In the genomic region with DNA sequence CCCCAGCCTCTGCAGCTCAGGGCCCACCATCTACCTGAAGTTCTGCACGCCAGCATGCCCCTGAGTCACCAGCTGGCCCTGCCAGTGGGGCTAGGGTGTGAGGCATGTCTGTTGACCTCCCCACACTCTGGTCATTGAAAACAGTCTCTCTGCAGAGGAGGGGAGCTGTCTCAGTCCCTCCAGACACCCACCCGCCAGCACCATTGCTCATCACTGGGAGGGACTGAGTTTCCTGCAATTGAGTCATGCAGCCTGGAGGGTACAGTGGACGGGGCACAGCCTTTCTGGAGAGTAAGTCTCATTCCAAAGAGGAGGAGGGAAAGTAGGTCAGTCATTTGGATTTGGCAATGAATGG, we compare ENCODE assay signal across 9 cellular contexts. TPM values are rescaled to one million over a fixed set of nuclear protein-coding genes. Genes with fewer than 3 reads are reported as not detected.
DNase-seq lines count a peak whose midpoint lies in the region; ATAC-seq and TF ChIP-seq lines count a peak whose summit lies in the region.
"Had no signal": no experiment of that assay in that cellular context is flagged by ENCODE, and none has a peak within 500 bp of the region (broad histone marks: within the 10 kb centered on the region; RNA-seq: fewer than 3 reads in every experiment).

No MANE protein-coding gene starts in this region.

- H3K27ac ChIP-seq in hepatocyte: peak overlapping the region; percentile 86
- H3K27ac ChIP-seq in upper lobe of right lung: no peak overlapping the region
- H3K27ac ChIP-seq in CD8-positive, alpha-beta memory T cell (ENCODE audit: low read depth, low read length): no peak overlapping the region
- H3K27ac ChIP-seq: HL-60 had no signal

- TF ChIP-seq CTCF in WTC11 (IDR thresholded peaks at IDR 0.05) (no peak), hepatocyte (IDR thresholded peaks at IDR 0.05; ENCODE audit: poor library complexity) (no peak), upper lobe of right lung (IDR thresholded peaks at IDR 0.05) (no peak)

- no peaks in the 10 kb centered on the region for H3K36me3 Mint-ChIP-seq in WTC11
- no peaks in the 10 kb centered on the region for H3K36me3 Mint-ChIP-seq in CD8-positive, alpha-beta memory T cell

- H3K4me1 ChIP-seq in hepatocyte (ENCODE audit: insufficient read depth) (peaks cover 31% of the 10 kb centered on the region), upper lobe of right lung (no peaks in the 10 kb centered on the region)
- no peaks in the 10 kb centered on the region for H3K4me1 ChIP-seq in CD8-positive, alpha-beta memory T cell (ENCODE audit: insufficient read depth, low read length)

- H3K9me3 ChIP-seq in hepatocyte (ENCODE audit: low read depth) (no peaks in the 10 kb centered on the region), upper lobe of right lung (no peaks in the 10 kb centered on the region)
- H3K9me3 ChIP-seq in CD8-positive, alpha-beta memory T cell (ENCODE audit: low read length): no peaks in the 10 kb centered on the region

- H3K4me3 Mint-ChIP-seq in WTC11: no peak overlapping the region
- H3K4me3 Mint-ChIP-seq in CD8-positive, alpha-beta memory T cell: no peak overlapping the region

- H3K4me1 Mint-ChIP-seq in WTC11: peaks cover 15% of the 10 kb centered on the region
- no peaks in the 10 kb centered on the region for H3K4me1 Mint-ChIP-seq in CD8-positive, alpha-beta memory T cell

- no peaks in the 10 kb centered on the region for H4K20me1 ChIP-seq in hepatocyte (ENCODE audit: insufficient read depth, poor library complexity, severe bottlenecking)

- no peak overlapping the region for H3K4me3 ChIP-seq in hepatocyte
- no peak overlapping the region for H3K4me3 ChIP-seq in upper lobe of right lung
- no peak overlapping the region for H3K4me3 ChIP-seq in CD8-positive, alpha-beta memory T cell (ENCODE audit: low read length)

- no peaks in the 10 kb centered on the region for H3K27me3 Mint-ChIP-seq in WTC11 (ENCODE audit: low read depth)
- H3K27me3 Mint-ChIP-seq in CD8-positive, alpha-beta memory T cell: peaks cover 0 to 15% of the 10 kb centered on the region in 2 donors

- no peaks in the 10 kb centered on the region for H3K27me3 ChIP-seq in hepatocyte
- H3K27me3 ChIP-seq in upper lobe of right lung: no peaks in the 10 kb centered on the region
- no peaks in the 10 kb centered on the region for H3K27me3 ChIP-seq in CD8-positive, alpha-beta memory T cell (ENCODE audit: insufficient read depth, low read length, poor library complexity, severe bottlenecking)

- H2AFZ ChIP-seq in hepatocyte: no peak overlapping the region

- WGBS in hepatocyte (ENCODE audit: low lambda C conversion rate, missing lambda C conversion rate): 74% methylated on average over 3 of the region's 3 CpGs

- ATAC-seq in WTC11 (no peak), upper lobe of right lung (no peak), HG02571 (IDR thresholded peaks at IDR 0.05; ENCODE audit: unreplicated experiment) (no peak)

- intact Hi-C loops in upper lobe of right lung (cut with DNase I): no loop called here

- no peak overlapping the region for H3K4me2 ChIP-seq in hepatocyte

- POLR2A ChIA-PET in WTC11 (lab: Charles Lee): no interaction called here
- POLR2A ChIA-PET in CD8-positive, alpha-beta memory T cell (lab: Charles Lee): no interaction called here

- CTCF ChIA-PET in WTC11 (lab: Charles Lee): interaction anchor here (1.1 kb wide), 1 partner anchor 16 kb away, joined by 3 read pairs; no protein-coding TSS in a partner anchor
- CTCF ChIA-PET in CD8-positive, alpha-beta memory T cell (lab: Charles Lee): no interaction called here

- peak; percentile 37 for DNase-seq in activated effector memory CD4-positive, alpha-beta T cell treated with anti-CD3 and anti-CD28 coated beads, Interleukin-2, amount 50 U/mL, for 16 hours
- no peak for DNase-seq in activated effector memory CD4-positive, alpha-beta T cell treated with Interleukin-2 at 50 U/mL for 16 hours
- DNase-seq in WTC11 (ENCODE audit: low spot score): peak; percentile 2
- no peak for DNase-seq in hepatocyte (ENCODE audit: low spot score)
- DNase-seq in upper lobe of right lung: peak; percentile 50
- DNase-seq in effector CD4-positive, alpha-beta T cell: no peak
- no peak for DNase-seq in CD8-positive, alpha-beta memory T cell

- no peaks in the 10 kb centered on the region for H3K36me3 ChIP-seq in hepatocyte (replicated peaks; ENCODE audit: insufficient read depth, low read depth)
- no peaks in the 10 kb centered on the region for H3K36me3 ChIP-seq in upper lobe of right lung
- no peaks in the 10 kb centered on the region for H3K36me3 ChIP-seq in CD8-positive, alpha-beta memory T cell (ENCODE audit: insufficient read depth, low read length)

- H3K9me2 ChIP-seq in hepatocyte (replicated peaks; ENCODE audit: insufficient read depth): no peaks in the 10 kb centered on the region

- H3K9me3 Mint-ChIP-seq in WTC11: no peaks in the 10 kb centered on the region
- no peaks in the 10 kb centered on the region for H3K9me3 Mint-ChIP-seq in CD8-positive, alpha-beta memory T cell

- H3K79me2 ChIP-seq in hepatocyte: no peaks in the 10 kb centered on the region

- H3K27ac Mint-ChIP-seq in WTC11: no peak overlapping the region
- H3K27ac Mint-ChIP-seq in CD8-positive, alpha-beta memory T cell: no peak overlapping the region

TF ChIP-seq in WTC11, 78 proteins besides CTCF, POLR2A, EP300 and RAD21:
- TF ChIP-seq ZNF138 (CRISPR knock-in tag; conservative IDR thresholded peaks at IDR 0.05) (no peak), TCF7 (CRISPR knock-in tag; IDR thresholded peaks at IDR 0.05; ENCODE audit: low read depth) (no peak), HMGA2 (CRISPR knock-in tag; IDR thresholded peaks at IDR 0.05) (no peak), ZNF416 (CRISPR knock-in tag; IDR thresholded peaks at IDR 0.05) (no peak), ATF1 (CRISPR knock-in tag; IDR thresholded peaks at IDR 0.05) (no peak), NR3C1 (CRISPR knock-in tag; conservative IDR thresholded peaks at IDR 0.05; ENCODE audit: low read depth) (no peak), CBFB (CRISPR knock-in tag; IDR thresholded peaks at IDR 0.05; ENCODE audit: low read depth) (no peak), CREB1 (CRISPR knock-in tag; IDR thresholded peaks at IDR 0.05) (no peak), OVOL2 (CRISPR knock-in tag; IDR thresholded peaks at IDR 0.05; ENCODE audit: borderline replicate concordance) (no peak), TEAD1 (CRISPR knock-in tag; IDR thresholded peaks at IDR 0.05) (no peak)
- TF ChIP-seq, protein P1, sequence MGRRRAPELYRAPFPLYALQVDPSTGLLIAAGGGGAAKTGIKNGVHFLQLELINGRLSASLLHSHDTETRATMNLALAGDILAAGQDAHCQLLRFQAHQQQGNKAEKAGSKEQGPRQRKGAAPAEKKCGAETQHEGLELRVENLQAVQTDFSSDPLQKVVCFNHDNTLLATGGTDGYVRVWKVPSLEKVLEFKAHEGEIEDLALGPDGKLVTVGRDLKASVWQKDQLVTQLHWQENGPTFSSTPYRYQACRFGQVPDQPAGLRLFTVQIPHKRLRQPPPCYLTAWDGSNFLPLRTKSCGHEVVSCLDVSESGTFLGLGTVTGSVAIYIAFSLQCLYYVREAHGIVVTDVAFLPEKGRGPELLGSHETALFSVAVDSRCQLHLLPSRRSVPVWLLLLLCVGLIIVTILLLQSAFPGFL (CRISPR knock-in tag; IDR thresholded peaks at IDR 0.05; ENCODE audit: borderline replicate concordance): no peak
- TF ChIP-seq, protein P2, sequence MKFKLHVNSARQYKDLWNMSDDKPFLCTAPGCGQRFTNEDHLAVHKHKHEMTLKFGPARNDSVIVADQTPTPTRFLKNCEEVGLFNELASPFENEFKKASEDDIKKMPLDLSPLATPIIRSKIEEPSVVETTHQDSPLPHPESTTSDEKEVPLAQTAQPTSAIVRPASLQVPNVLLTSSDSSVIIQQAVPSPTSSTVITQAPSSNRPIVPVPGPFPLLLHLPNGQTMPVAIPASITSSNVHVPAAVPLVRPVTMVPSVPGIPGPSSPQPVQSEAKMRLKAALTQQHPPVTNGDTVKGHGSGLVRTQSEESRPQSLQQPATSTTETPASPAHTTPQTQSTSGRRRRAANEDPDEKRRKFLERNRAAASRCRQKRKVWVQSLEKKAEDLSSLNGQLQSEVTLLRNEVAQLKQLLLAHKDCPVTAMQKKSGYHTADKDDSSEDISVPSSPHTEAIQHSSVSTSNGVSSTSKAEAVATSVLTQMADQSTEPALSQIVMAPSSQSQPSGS (CRISPR knock-in tag; IDR thresholded peaks at IDR 0.05; ENCODE audit: borderline replicate concordance, low read depth): no peak
- TF ChIP-seq, protein P3, sequence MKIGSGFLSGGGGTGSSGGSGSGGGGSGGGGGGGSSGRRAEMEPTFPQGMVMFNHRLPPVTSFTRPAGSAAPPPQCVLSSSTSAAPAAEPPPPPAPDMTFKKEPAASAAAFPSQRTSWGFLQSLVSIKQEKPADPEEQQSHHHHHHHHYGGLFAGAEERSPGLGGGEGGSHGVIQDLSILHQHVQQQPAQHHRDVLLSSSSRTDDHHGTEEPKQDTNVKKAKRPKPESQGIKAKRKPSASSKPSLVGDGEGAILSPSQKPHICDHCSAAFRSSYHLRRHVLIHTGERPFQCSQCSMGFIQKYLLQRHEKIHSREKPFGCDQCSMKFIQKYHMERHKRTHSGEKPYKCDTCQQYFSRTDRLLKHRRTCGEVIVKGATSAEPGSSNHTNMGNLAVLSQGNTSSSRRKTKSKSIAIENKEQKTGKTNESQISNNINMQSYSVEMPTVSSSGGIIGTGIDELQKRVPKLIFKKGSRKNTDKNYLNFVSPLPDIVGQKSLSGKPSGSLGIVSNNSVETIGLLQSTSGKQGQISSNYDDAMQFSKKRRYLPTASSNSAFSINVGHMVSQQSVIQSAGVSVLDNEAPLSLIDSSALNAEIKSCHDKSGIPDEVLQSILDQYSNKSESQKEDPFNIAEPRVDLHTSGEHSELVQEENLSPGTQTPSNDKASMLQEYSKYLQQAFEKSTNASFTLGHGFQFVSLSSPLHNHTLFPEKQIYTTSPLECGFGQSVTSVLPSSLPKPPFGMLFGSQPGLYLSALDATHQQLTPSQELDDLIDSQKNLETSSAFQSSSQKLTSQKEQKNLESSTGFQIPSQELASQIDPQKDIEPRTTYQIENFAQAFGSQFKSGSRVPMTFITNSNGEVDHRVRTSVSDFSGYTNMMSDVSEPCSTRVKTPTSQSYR (CRISPR knock-in tag; IDR thresholded peaks at IDR 0.05): no peak
- TF ChIP-seq, protein P4, sequence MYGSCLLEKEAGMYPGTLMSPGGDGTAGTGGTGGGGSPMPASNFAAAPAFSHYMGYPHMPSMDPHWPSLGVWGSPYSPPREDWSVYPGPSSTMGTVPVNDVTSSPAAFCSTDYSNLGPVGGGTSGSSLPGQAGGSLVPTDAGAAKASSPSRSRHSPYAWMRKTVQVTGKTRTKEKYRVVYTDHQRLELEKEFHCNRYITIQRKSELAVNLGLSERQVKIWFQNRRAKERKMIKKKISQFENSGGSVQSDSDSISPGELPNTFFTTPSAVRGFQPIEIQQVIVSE (CRISPR knock-in tag; IDR thresholded peaks at IDR 0.05; ENCODE audit: borderline replicate concordance): no peak

RNA-seq across cellular contexts. Expression of a gene that starts 16.8 kb away (rescaled TPM):
- total RNA-seq in WTC11 (2021): 13.5 to 17.7 TPM (median 16.4 TPM) in 3 replicates
- total RNA-seq in hepatocyte: 163 and 342 TPM in 2 replicates
- polyA plus RNA-seq in hepatocyte: 347 and 371 TPM in 2 replicates
- total RNA-seq in upper lobe of right lung: 37.8 TPM
- total RNA-seq in CD8-positive, alpha-beta memory T cell: under 1 TPM; 0.02 to 0.13 TPM
- 0.43 TPM for polyA plus RNA-seq in CD8-positive, alpha-beta memory T cell

Comparison
In these comparisons a context has a peak if more than half of its experiments do, and no peak if none do; other contexts are left out.
1. DNase-seq: peak in activated effector memory CD4-positive, alpha-beta T cell treated with anti-CD3 and anti-CD28 coated beads, Interleukin-2, amount 50 U/mL, for 16 hours (single experiment), WTC11 (single experiment) and upper lobe of right lung (single experiment); none in activated effector memory CD4-positive, alpha-beta T cell treated with Interleukin-2 at 50 U/mL for 16 hours (single experiment), hepatocyte (single experiment), effector CD4-positive, alpha-beta T cell (single experiment) and CD8-positive, alpha-beta memory T cell (0 of 5).
2. RNA of a gene that starts 16.8 kb away (total RNA-seq): 163 to 342 TPM in hepatocyte, 37.8 TPM in upper lobe of right lung (single experiment) and 13.5 to 17.7 TPM in WTC11; 0.02 to 0.13 TPM in CD8-positive, alpha-beta memory T cell; every median in the first group is over 10 times any median in the second.